Comparison of ENCODE assay signal across 8 cellular contexts in genomic region chr1:226679853-226680516, GRCh38. TPM values are rescaled to one million over a fixed set of nuclear protein-coding genes. Genes with fewer than 3 reads are reported as not detected.
DNase-seq lines count a peak whose midpoint lies in the region; ATAC-seq and TF ChIP-seq lines count a peak whose summit lies in the region.

No MANE protein-coding gene starts in this region.

- peak; percentile 77 to 89 for TF ChIP-seq POLR2A in tibial nerve (IDR thresholded peaks at IDR 0.05)

- H3K4me1 ChIP-seq in left ventricle myocardium inferior (peaks cover 100% of the 10 kb centered on the region), tibial nerve (peaks cover 6 to 97% (median 63%) of the 10 kb centered on the region in 4 donors)

- DNase-seq in GM13977 (ENCODE audit: low spot score): peak; percentile 66
- peak; percentile 79 for DNase-seq in T follicular helper cell (ENCODE audit: low read depth)
- peak; percentile 45 for DNase-seq in amniotic epithelial cell (ENCODE audit: low read depth)
- DNase-seq in left ventricle myocardium inferior: peak; percentile 90
- DNase-seq in pons (ENCODE audit: low spot score): peak; percentile 83
- peak; percentile 87 to 90 for DNase-seq in tibial nerve (ENCODE audit: low spot score in 2 of 2)
- no peak for DNase-seq in NCI-H187 (lab: John Stamatoyannopoulos, UW)

- intact Hi-C loops in left ventricle myocardium inferior (cut with micrococcal nuclease): loop anchor here (10.0 kb wide), 1 partner anchor 45 kb away; no protein-coding TSS in a partner anchor

- TF ChIP-seq CTCF in GM13977 (IDR thresholded peaks at IDR 0.05; ENCODE audit: extremely low read depth, insufficient read depth, missing control alignments) (no peak), left ventricle myocardium inferior (IDR thresholded peaks at IDR 0.05; ENCODE audit: borderline replicate concordance) (no peak), tibial nerve (IDR thresholded peaks at IDR 0.05) (peak in 2 of 5 experiments; percentile 8 to 34)

- TF ChIP-seq EP300 in tibial nerve (IDR thresholded peaks at IDR 0.05): peak; percentile 98 to 99

- in situ Hi-C loops in GM13977 (cut with MboI; ENCODE audit: low pct_unique_long_range_greater_than_20kb, low sequenced_read_pairs, unreplicated experiment): no loop called here

- H3K4me3 ChIP-seq in left ventricle myocardium inferior: peak overlapping the region; percentile 63
- peak overlapping the region; percentile 15 to 52 (median 38) for H3K4me3 ChIP-seq in tibial nerve

- peak overlapping the region; percentile 91 for H3K27ac ChIP-seq in left ventricle myocardium inferior (replicated peaks)
- peak overlapping the region; percentile 84 to 98 (median 91) for H3K27ac ChIP-seq in tibial nerve

- H3K36me3 ChIP-seq in left ventricle myocardium inferior (no peaks in the 10 kb centered on the region), tibial nerve (no peaks in the 10 kb centered on the region)

- 1 to 2% methylated on average over 9 to 22 of the region's 22 CpGs for WGBS in tibial nerve, 2 donors

- peak; percentile 44 for ATAC-seq in HG02970 (IDR thresholded peaks at IDR 0.05; ENCODE audit: low FRiP score, unreplicated experiment)

- H3K27me3 ChIP-seq in left ventricle myocardium inferior (ENCODE audit: low read depth): no peaks in the 10 kb centered on the region
- H3K27me3 ChIP-seq in tibial nerve: no peaks in the 10 kb centered on the region

- H3K9me3 ChIP-seq in left ventricle myocardium inferior (replicated peaks) (no peaks in the 10 kb centered on the region), tibial nerve (no peaks in the 10 kb centered on the region)

RNA-seq across cellular contexts. Expression of gene ITPKB, which starts 59.1 kb away (rescaled TPM):
- total RNA-seq in left ventricle myocardium inferior: 15.7 TPM
- total RNA-seq in tibial nerve: 10 to 100 TPM; 49.2 to 82.0 (median 52.7) TPM

Comparison
In these comparisons a context has a peak if more than half of its experiments do, and no peak if none do; other contexts are left out.
1. DNase-seq: peak in GM13977 (single experiment), T follicular helper cell (single experiment), amniotic epithelial cell (single experiment), left ventricle myocardium inferior (single experiment), pons (single experiment) and tibial nerve (2 of 2); none in NCI-H187 (0 of 2).